Comparison of ENCODE assay signal across 22 cellular contexts in genomic region chr10:64813391-64813790, GRCh38.
DNase-seq lines count a peak whose midpoint lies in the region; ATAC-seq, FAIRE-seq and TF ChIP-seq lines count a peak whose summit lies in the region.
"Had no signal": no experiment of that assay in that cellular context is flagged by ENCODE, and none has a peak within 500 bp of the region (broad histone marks: within the 10 kb centered on the region; RNA-seq: fewer than 3 reads in every experiment).

No MANE protein-coding gene starts in this region.

- H3K27me3 Mint-ChIP-seq in astrocyte (ENCODE audit: low read depth, unreplicated experiment) (no peaks in the 10 kb centered on the region), T-helper 17 cell (no peaks in the 10 kb centered on the region)
- H3K27me3 Mint-ChIP-seq: CD4-positive, CD25-positive, alpha-beta regulatory T cell; CD8-positive, alpha-beta memory T cell had no signal

- peak; percentile 85 for DNase-seq in OCI-M1 (lab: John Stamatoyannopoulos, UW)
- peak; percentile 1 for DNase-seq in astrocyte (ENCODE audit: low read depth)
- DNase-seq in choroid plexus epithelial cell (ENCODE audit: low read depth): peak; percentile 9
- no peak for DNase-seq in dorsolateral prefrontal cortex
- DNase-seq in COR-L47 (lab: John Stamatoyannopoulos, UW): no peak
- DNase-seq in T-helper 17 cell: no peak
- DNase-seq in UCSD-AML1 (lab: John Stamatoyannopoulos, UW; ENCODE audit: unreplicated experiment): no peak
- DNase-seq: ACHN; BE2C; C1 segment of cervical spinal cord; CD4-positive, CD25-positive, alpha-beta regulatory T cell; CD8-positive, alpha-beta memory T cell; DMS53; DND-41; EL; HFFc6 had no signal

- no peak overlapping the region for H3K4me2 ChIP-seq in astrocyte (ENCODE audit: low read length)
- H3K4me2 ChIP-seq: GM23338 had no signal

- H3K79me2 ChIP-seq in astrocyte (ENCODE audit: insufficient read depth, low read length): no peaks in the 10 kb centered on the region

- intact Hi-C loops in dorsolateral prefrontal cortex (cut with DNase I): no loop called here

- H3K27me3 ChIP-seq in astrocyte (ENCODE audit: insufficient read depth, low read length): no peaks in the 10 kb centered on the region
- H3K27me3 ChIP-seq in dorsolateral prefrontal cortex: no peaks in the 10 kb centered on the region
- H3K27me3 ChIP-seq: BE2C had no signal

- ATAC-seq in T-helper 17 cell: no peak
- ATAC-seq: GM12878, GM23338, HCT116 had no signal

- no peak overlapping the region for H3K27ac ChIP-seq in astrocyte (ENCODE audit: low read depth, low read length)
- H3K27ac ChIP-seq in dorsolateral prefrontal cortex: no peak overlapping the region
- H3K27ac ChIP-seq: HL-60 had no signal

- H3K4me3 Mint-ChIP-seq in astrocyte (ENCODE audit: unreplicated experiment) (no peak overlapping the region), T-helper 17 cell (no peak overlapping the region)
- H3K4me3 Mint-ChIP-seq: CD4-positive, CD25-positive, alpha-beta regulatory T cell; CD8-positive, alpha-beta memory T cell; GM23338; HFFc6 had no signal

- no peak overlapping the region for H3K4me3 ChIP-seq in astrocyte (ENCODE audit: insufficient read depth, low read depth, low read length)
- no peak overlapping the region for H3K4me3 ChIP-seq in choroid plexus epithelial cell (ENCODE audit: low read depth, low read length)
- no peak overlapping the region for H3K4me3 ChIP-seq in dorsolateral prefrontal cortex
- H3K4me3 ChIP-seq: GM12878, GM23338 had no signal

- no peak overlapping the region for H2AFZ ChIP-seq in astrocyte (ENCODE audit: low read depth, low read length)
- H2AFZ ChIP-seq: GM23338 had no signal

- H3K9me3 ChIP-seq in astrocyte (ENCODE audit: insufficient read depth, low read depth, low read length) (no peaks in the 10 kb centered on the region), T-helper 17 cell (ENCODE audit: control insufficient read depth, low read length, poor library complexity, severe bottlenecking) (no peaks in the 10 kb centered on the region)
- H3K9me3 ChIP-seq: BE2C had no signal

- H3K36me3 Mint-ChIP-seq in astrocyte (ENCODE audit: low read depth, unreplicated experiment): no peaks in the 10 kb centered on the region
- H3K36me3 Mint-ChIP-seq in T-helper 17 cell (ENCODE audit: low read depth): no peaks in the 10 kb centered on the region
- H3K36me3 Mint-ChIP-seq: CD8-positive, alpha-beta memory T cell had no signal

- TF ChIP-seq CTCF in astrocyte (IDR thresholded peaks at IDR 0.05; ENCODE audit: insufficient read depth, low read depth, low read length): no peak
- TF ChIP-seq CTCF in choroid plexus epithelial cell (conservative IDR thresholded peaks at IDR 0.05; ENCODE audit: low read depth, low read length): no peak
- no peak for TF ChIP-seq CTCF in dorsolateral prefrontal cortex (IDR thresholded peaks at IDR 0.05 in 54 of 56, conservative IDR thresholded peaks at IDR 0.05 in 2 of 56; ENCODE audit: low read depth in 1 of 56, partially characterized antibody in 56 of 56)

- H3K4me1 ChIP-seq in astrocyte (ENCODE audit: insufficient read depth, low read length): peaks cover 3% of the 10 kb centered on the region
- H3K4me1 ChIP-seq: BE2C had no signal

- no peaks in the 10 kb centered on the region for H4K20me1 ChIP-seq in astrocyte (ENCODE audit: insufficient read depth, low read length)

- FAIRE-seq in astrocyte (lab: Jason Lieb, UNC): no peak
- FAIRE-seq: A204.1, GM12878, H54 had no signal

- H3K27ac Mint-ChIP-seq in astrocyte (ENCODE audit: unreplicated experiment) (no peak overlapping the region), T-helper 17 cell (no peak overlapping the region)
- H3K27ac Mint-ChIP-seq: CD4-positive, CD25-positive, alpha-beta regulatory T cell; CD8-positive, alpha-beta memory T cell; GM23338; HFFc6 had no signal

- no peak overlapping the region for H3K9ac ChIP-seq in astrocyte (ENCODE audit: low read length)

- H3K4me1 Mint-ChIP-seq in astrocyte (ENCODE audit: low read depth, unreplicated experiment) (peaks cover 5% of the 10 kb centered on the region), T-helper 17 cell (no peaks in the 10 kb centered on the region)
- H3K4me1 Mint-ChIP-seq: CD4-positive, CD25-positive, alpha-beta regulatory T cell; CD8-positive, alpha-beta memory T cell had no signal

- H3K9me3 Mint-ChIP-seq in astrocyte (ENCODE audit: unreplicated experiment): no peaks in the 10 kb centered on the region

- H3K36me3 ChIP-seq in astrocyte (ENCODE audit: insufficient read depth, low read length): no peaks in the 10 kb centered on the region
- H3K36me3 ChIP-seq: BE2C had no signal

Comparison
In these comparisons a context has a peak if more than half of its experiments do, and no peak if none do; other contexts are left out.
1. DNase-seq: peak in OCI-M1 (single experiment), astrocyte (single experiment) and choroid plexus epithelial cell (single experiment); none in dorsolateral prefrontal cortex (0 of 10), COR-L47 (single experiment), T-helper 17 cell (0 of 3) and UCSD-AML1 (single experiment).